15 cellular contexts compared by ENCODE assay signal in genomic region chr4:171891038-171891437, GRCh38.
A peak's percentile ranks its signal among the peaks of the same experiment; 100 is the strongest.
DNase-seq lines count a peak whose midpoint lies in the region; ATAC-seq lines count a peak whose summit lies in the region.
"Had no signal": no experiment of that assay in that cellular context is flagged by ENCODE, and none has a peak within 500 bp of the region (broad histone marks: within the 10 kb centered on the region; RNA-seq: fewer than 3 reads in every experiment).

No MANE protein-coding gene starts in this region.

- peak; percentile 87 for ATAC-seq in GM18909 (IDR thresholded peaks at IDR 0.05; ENCODE audit: poor library complexity, unreplicated experiment)
- peak; percentile 68 for ATAC-seq in HG02571 (IDR thresholded peaks at IDR 0.05; ENCODE audit: unreplicated experiment)
- peak; percentile 94 for ATAC-seq in HG03432 (IDR thresholded peaks at IDR 0.05; ENCODE audit: unreplicated experiment)
- peak; percentile 51 for ATAC-seq in stimulated activated memory B cell treated with anti-CD40 and anti-IgM and Interleukin-4, amounts not matched to agents 10 μg/mL and 1 μg/mL and 100 μg/mL, for 72 hours
- ATAC-seq: right lobe of liver had no signal

- no peaks in the 10 kb centered on the region for H3K4me1 Mint-ChIP-seq in stimulated activated memory B cell treated with anti-CD40 and anti-IgM and Interleukin-4, amounts not matched to agents 10 μg/mL and 1 μg/mL and 100 μg/mL, for 72 hours

- H3K27me3 Mint-ChIP-seq in stimulated activated memory B cell treated with anti-CD40 and anti-IgM and Interleukin-4, amounts not matched to agents 10 μg/mL and 1 μg/mL and 100 μg/mL, for 72 hours, result no peaks in the 10 kb centered on the region
- H3K27me3 Mint-ChIP-seq: CD4-positive, alpha-beta T cell had no signal

- no peak for DNase-seq in NCI-H1048 (lab: John Stamatoyannopoulos, UW)
- DNase-seq in activated naive CD4-positive, alpha-beta T cell (lab: John Stamatoyannopoulos, UW), result no peak
- no peak for DNase-seq in MV-4-11 (lab: John Stamatoyannopoulos, UW)
- DNase-seq: activated T-cell treated with anti-CD3 and anti-CD28 coated beads for 4 hours; amniotic stem cell; CD4-positive, alpha-beta T cell; GF-D8; kidney glomerular epithelial cell; NCI-H524 treated with DMSO at 0.1 percent for 48 hours; right lobe of liver; Right ventricle myocardium superior had no signal

- no peak overlapping the region for H3K4me3 Mint-ChIP-seq in stimulated activated memory B cell treated with anti-CD40 and anti-IgM and Interleukin-4, amounts not matched to agents 10 μg/mL and 1 μg/mL and 100 μg/mL, for 72 hours
- H3K4me3 Mint-ChIP-seq: CD4-positive, alpha-beta T cell had no signal

- no peak overlapping the region for H3K27ac Mint-ChIP-seq in stimulated activated memory B cell treated with anti-CD40 and anti-IgM and Interleukin-4, amounts not matched to agents 10 μg/mL and 1 μg/mL and 100 μg/mL, for 72 hours
- H3K27ac Mint-ChIP-seq: CD4-positive, alpha-beta T cell had no signal

- H3K9me3 Mint-ChIP-seq in stimulated activated memory B cell treated with anti-CD40 and anti-IgM and Interleukin-4, amounts not matched to agents 10 μg/mL and 1 μg/mL and 100 μg/mL, for 72 hours, result peaks cover 5% of the 10 kb centered on the region

- no peaks in the 10 kb centered on the region for H3K36me3 Mint-ChIP-seq in stimulated activated memory B cell treated with anti-CD40 and anti-IgM and Interleukin-4, amounts not matched to agents 10 μg/mL and 1 μg/mL and 100 μg/mL, for 72 hours
